Comparison of ENCODE assay signal across 15 cellular contexts in genomic region chr7:157464971-157465481, GRCh38.
"Had no signal": no experiment of that assay in that cellular context is flagged by ENCODE, and none has a peak within 500 bp of the region (broad histone marks: within the 10 kb centered on the region; RNA-seq: fewer than 3 reads in every experiment).

No MANE protein-coding gene starts in this region.

- H3K27me3 ChIP-seq: upper lobe of left lung had no signal

- H3K9me3 Mint-ChIP-seq: activated T-cell treated with anti-CD3 and anti-CD28 coated beads, Interleukin-2, amount 50 U/mL, for 72 hours; natural killer cell treated with Interleukin-12 subunit alpha and Interleukin-12 subunit beta and Interleukin-15 and Interleukin-18, amount 100 ng/mL, for 72 hours had no signal

- H3K27ac ChIP-seq: coronary artery, heart left ventricle, left lung, right atrium auricular region, upper lobe of left lung had no signal

- H3K36me3 Mint-ChIP-seq: natural killer cell treated with Interleukin-12 subunit alpha and Interleukin-12 subunit beta and Interleukin-15 and Interleukin-18, amount 100 ng/mL, for 72 hours; stimulated activated memory B cell treated with anti-CD40 and anti-IgM and Interleukin-4, amounts not matched to agents 10 μg/mL and 1 μg/mL and 100 μg/mL, for 72 hours had no signal

- H3K4me1 Mint-ChIP-seq: stimulated activated memory B cell treated with anti-CD40 and anti-IgM and Interleukin-4, amounts not matched to agents 10 μg/mL and 1 μg/mL and 100 μg/mL, for 72 hours had no signal

- H3K4me1 ChIP-seq: heart left ventricle, left lung, right atrium auricular region, upper lobe of left lung had no signal

- H3K4me3 ChIP-seq: coronary artery, left lung, right atrium auricular region, upper lobe of left lung had no signal

- H3K27ac Mint-ChIP-seq: activated T-cell treated with anti-CD3 and anti-CD28 coated beads, Interleukin-2, amount 50 U/mL, for 72 hours; memory B cell; natural killer cell treated with Interleukin-12 subunit alpha and Interleukin-12 subunit beta and Interleukin-15 and Interleukin-18, amount 100 ng/mL, for 72 hours; stimulated activated memory B cell treated with anti-CD40 and anti-IgM and Interleukin-4, amounts not matched to agents 10 μg/mL and 1 μg/mL and 100 μg/mL, for 72 hours had no signal

- DNase-seq: activated CD4-positive, alpha-beta T cell treated with anti-CD3 and anti-CD28 coated beads, Interleukin-2, amount 50 U/mL, for 1 hour; activated CD4-positive, CD25-positive, alpha-beta regulatory T cell; activated naive CD4-positive, alpha-beta T cell; activated T-cell treated with anti-CD3 and anti-CD28 coated beads, Interleukin-2, amount 50 U/mL, for 72 hours; effector CD4-positive, alpha-beta T cell; stimulated activated CD4-positive, alpha-beta T cell treated with anti-CD3 and anti-CD28 coated beads, Interleukin-1b, Interleukin-23, amount 100 ng/mL, for 48 hours; T-helper 2 cell; upper lobe of left lung had no signal

- H3K4me3 Mint-ChIP-seq: activated T-cell treated with anti-CD3 and anti-CD28 coated beads, Interleukin-2, amount 50 U/mL, for 72 hours; memory B cell; natural killer cell treated with Interleukin-12 subunit alpha and Interleukin-12 subunit beta and Interleukin-15 and Interleukin-18, amount 100 ng/mL, for 72 hours; stimulated activated memory B cell treated with anti-CD40 and anti-IgM and Interleukin-4, amounts not matched to agents 10 μg/mL and 1 μg/mL and 100 μg/mL, for 72 hours had no signal

- H3K9me3 ChIP-seq: heart left ventricle, left lung, right atrium auricular region, upper lobe of left lung had no signal

- ATAC-seq: activated T-cell treated with anti-CD3 and anti-CD28 coated beads, Interleukin-2, amount 50 U/mL, for 72 hours; heart left ventricle; left lung; natural killer cell treated with Interleukin-12 subunit alpha and Interleukin-12 subunit beta and Interleukin-15 and Interleukin-18, amount 100 ng/mL, for 72 hours; stimulated activated memory B cell treated with anti-CD40 and anti-IgM and Interleukin-4, amounts not matched to agents 10 μg/mL and 1 μg/mL and 100 μg/mL, for 72 hours had no signal

- H3K36me3 ChIP-seq: heart left ventricle, left lung, right atrium auricular region, upper lobe of left lung had no signal
